In genomic region chr9:38371495-38371894, GRCh38 we compare ENCODE assay signal across 9 cellular contexts. TPM values are rescaled to one million over a fixed set of nuclear protein-coding genes. Genes with fewer than 3 reads are reported as not detected.
DNase-seq lines count a peak whose midpoint lies in the region; ATAC-seq and TF ChIP-seq lines count a peak whose summit lies in the region.
"Had no signal": no experiment of that assay in that cellular context is flagged by ENCODE, and none has a peak within 500 bp of the region (broad histone marks: within the 10 kb centered on the region; RNA-seq: fewer than 3 reads in every experiment).

No MANE protein-coding gene starts in this region.

- H3K27ac Mint-ChIP-seq in activated naive CD4-positive, alpha-beta T cell treated with anti-CD3 and anti-CD28 coated beads, Interleukin-2, amount 10 ng/mL, durations not matched to agents 7 days and 5 days = no peak overlapping the region

- no peak overlapping the region for H3K27ac ChIP-seq in thoracic aorta

- no peaks in the 10 kb centered on the region for H3K36me3 ChIP-seq in thoracic aorta

- no peaks in the 10 kb centered on the region for H3K9me3 Mint-ChIP-seq in activated naive CD4-positive, alpha-beta T cell treated with anti-CD3 and anti-CD28 coated beads, Interleukin-2, amount 10 ng/mL, durations not matched to agents 7 days and 5 days
- H3K9me3 Mint-ChIP-seq: neural crest cell had no signal

- peak; percentile 50 for ATAC-seq in HG02642 (IDR thresholded peaks at IDR 0.05; ENCODE audit: poor library complexity, unreplicated experiment)
- no peak for ATAC-seq in thoracic aorta (ENCODE audit: insufficient number of reproducible peaks, low FRiP score, low read depth)
- ATAC-seq in GM21528 (IDR thresholded peaks at IDR 0.05; ENCODE audit: low FRiP score, unreplicated experiment) = no peak

- CTCF ChIA-PET in activated naive CD4-positive, alpha-beta T cell treated with anti-CD3 and anti-CD28 coated beads, Interleukin-2, amount 10 ng/mL, durations not matched to agents 7 days and 5 days (lab: Charles Lee) = interaction anchor here (1.4 kb wide), 1 partner anchor 36 kb away, joined by 3 read pairs; no protein-coding TSS in a partner anchor

- H3K4me3 Mint-ChIP-seq in activated naive CD4-positive, alpha-beta T cell treated with anti-CD3 and anti-CD28 coated beads, Interleukin-2, amount 10 ng/mL, durations not matched to agents 7 days and 5 days = no peak overlapping the region
- H3K4me3 Mint-ChIP-seq: neural crest cell had no signal

- no peaks in the 10 kb centered on the region for H3K36me3 Mint-ChIP-seq in activated naive CD4-positive, alpha-beta T cell treated with anti-CD3 and anti-CD28 coated beads, Interleukin-2, amount 10 ng/mL, durations not matched to agents 7 days and 5 days

- H3K4me3 ChIP-seq in epithelial cell of esophagus (ENCODE audit: low read length) (no peak overlapping the region), thoracic aorta (no peak overlapping the region)

- TF ChIP-seq CTCF in epithelial cell of esophagus (IDR thresholded peaks at IDR 0.05; ENCODE audit: insufficient read depth, low read depth, low read length, missing control alignments) = peak; percentile 68
- peak; percentile 44 for TF ChIP-seq CTCF in thoracic aorta (IDR thresholded peaks at IDR 0.05)

- peaks cover 10% of the 10 kb centered on the region for H3K27me3 Mint-ChIP-seq in activated naive CD4-positive, alpha-beta T cell treated with anti-CD3 and anti-CD28 coated beads, Interleukin-2, amount 10 ng/mL, durations not matched to agents 7 days and 5 days

- peaks cover under 1 to 7% of the 10 kb centered on the region in 2 donors for H3K4me1 ChIP-seq in thoracic aorta (ENCODE audit: control insufficient read depth in 1 of 2, low read depth in 2 of 2)

- H3K4me1 Mint-ChIP-seq in activated naive CD4-positive, alpha-beta T cell treated with anti-CD3 and anti-CD28 coated beads, Interleukin-2, amount 10 ng/mL, durations not matched to agents 7 days and 5 days = no peaks in the 10 kb centered on the region

- H3K27me3 ChIP-seq in thoracic aorta (replicated peaks; ENCODE audit: insufficient read depth) = no peaks in the 10 kb centered on the region

- DNase-seq in activated naive CD4-positive, alpha-beta T cell treated with anti-CD3 and anti-CD28 coated beads, Interleukin-2, amount 10 ng/mL, durations not matched to agents 7 days and 5 days = peak; percentile 54
- no peak for DNase-seq in activated naive CD4-positive, alpha-beta T cell treated with anti-CD3 and anti-CD28 coated beads, Interleukin-2, amount 50 U/mL, for 16 hours
- DNase-seq in NCI-H82 (lab: John Stamatoyannopoulos, UW) = peak; percentile 64
- DNase-seq in epithelial cell of esophagus (ENCODE audit: low read depth) = peak; percentile 74
- no peak for DNase-seq in thoracic aorta (ENCODE audit: low spot score)
- DNase-seq in activated T-cell treated with anti-CD3 and anti-CD28 coated beads, Interleukin-2, amount 50 U/mL, for 48 hours = no peak

- H3K9me3 ChIP-seq in thoracic aorta = no peaks in the 10 kb centered on the region

RNA-seq across cellular contexts. Expression of gene ALDH1B1, which starts 21.0 kb away (rescaled TPM):
- total RNA-seq in thoracic aorta = 100 to 1,000 TPM; 195 to 229 TPM

RNA-seq across cellular contexts. Expression of gene IGFBPL1, which starts 52.8 kb away (rescaled TPM):
- 10 to 100 TPM; 16.6 to 34.0 TPM for total RNA-seq in thoracic aorta

Comparison
In these comparisons a context has a peak if more than half of its experiments do, and no peak if none do; other contexts are left out.
1. DNase-seq: peak in activated naive CD4-positive, alpha-beta T cell treated with anti-CD3 and anti-CD28 coated beads, Interleukin-2, amount 10 ng/mL, durations not matched to agents 7 days and 5 days (single experiment), NCI-H82 (single experiment) and epithelial cell of esophagus (single experiment); none in activated naive CD4-positive, alpha-beta T cell treated with anti-CD3 and anti-CD28 coated beads, Interleukin-2, amount 50 U/mL, for 16 hours (single experiment), thoracic aorta (single experiment) and activated T-cell treated with anti-CD3 and anti-CD28 coated beads, Interleukin-2, amount 50 U/mL, for 48 hours (0 of 2).